Comparison of ENCODE assay signal across 9 cellular contexts in the genomic region with DNA sequence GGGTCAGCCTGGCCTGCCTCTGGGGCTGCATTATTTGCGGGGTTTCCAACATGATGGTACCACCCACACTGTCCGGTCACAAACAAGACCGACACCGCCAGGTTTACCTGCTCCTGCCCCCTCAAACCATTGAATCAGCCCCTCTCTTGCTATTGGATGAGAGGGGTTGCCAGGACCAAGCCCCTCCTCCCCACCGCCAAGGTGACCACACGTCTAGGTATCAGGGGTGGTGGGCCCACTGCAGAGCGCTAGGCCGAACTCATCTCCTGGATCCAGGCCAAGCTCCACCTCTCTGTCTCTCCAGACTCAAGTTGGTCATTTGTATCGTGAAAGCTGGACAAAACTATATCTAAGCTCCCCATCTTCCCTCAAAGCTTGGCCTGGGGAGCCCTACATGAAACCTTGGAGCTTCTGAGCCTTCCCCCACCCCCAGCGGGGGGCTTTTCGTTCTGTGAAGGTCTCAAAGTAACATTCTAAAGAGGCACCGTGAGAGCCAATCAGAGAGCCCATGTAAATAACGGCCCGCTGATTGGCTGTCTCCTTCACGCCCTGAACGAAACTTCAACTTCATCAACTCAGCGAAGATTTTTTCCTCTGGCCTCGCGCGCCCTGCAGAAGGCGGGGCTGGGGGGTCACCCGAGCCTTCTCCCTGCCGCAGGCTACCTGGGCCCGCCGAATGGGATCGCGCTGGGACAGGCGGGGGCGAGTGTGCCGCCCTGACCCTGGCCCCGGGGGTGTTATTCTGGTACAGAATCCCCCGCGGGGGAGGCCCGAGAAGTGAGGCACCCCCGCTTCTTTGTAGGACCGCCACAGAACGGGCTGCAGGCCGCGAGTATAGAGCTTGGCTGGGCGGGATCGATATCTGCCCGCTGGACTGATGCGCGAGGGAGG. TPM values are rescaled to one million over a fixed set of nuclear protein-coding genes. Genes with fewer than 3 reads are reported as not detected.
DNase-seq lines count a peak whose midpoint lies in the region; ATAC-seq and TF ChIP-seq lines count a peak whose summit lies in the region.
"Had no signal": no experiment of that assay in that cellular context is flagged by ENCODE, and none has a peak within 500 bp of the region (broad histone marks: within the 10 kb centered on the region; RNA-seq: fewer than 3 reads in every experiment).

No MANE protein-coding gene starts in this region.

- H3K9me3 Mint-ChIP-seq in neural crest cell = no peaks in the 10 kb centered on the region
- H3K9me3 Mint-ChIP-seq: activated naive CD4-positive, alpha-beta T cell treated with anti-CD3 and anti-CD28 coated beads, Interleukin-2, amount 50 U/mL, for 72 hours had no signal

- H3K27ac ChIP-seq in PC-9 (no peak overlapping the region), upper lobe of left lung (peak overlapping the region in 2 of 4 donors; percentile 4 to 18)

- no peaks in the 10 kb centered on the region for H4K20me1 ChIP-seq in PC-9 (ENCODE audit: insufficient read depth)

- DNase-seq in GM03348 (ENCODE audit: low spot score) (peak; percentile 90), PC-9 (peak; percentile 70 to 81), foreskin melanocyte (peak; percentile 53), neural crest cell (ENCODE audit: low read depth, low spot score) (peak; percentile 69), upper lobe of left lung (peak; percentile 63 to 82), COR-L47 (lab: John Stamatoyannopoulos, UW) (no peak)
- peak; percentile 44 for DNase-seq in activated naive CD4-positive, alpha-beta T cell treated with Interleukin-2 at 50 U/mL for 16 hours

- TF ChIP-seq POLR2A in upper lobe of left lung (IDR thresholded peaks at IDR 0.05) = no peak

- H3K9me3 ChIP-seq in PC-9 (ENCODE audit: insufficient read depth, low read depth) (no peaks in the 10 kb centered on the region), upper lobe of left lung (no peaks in the 10 kb centered on the region)

- peaks cover 20% of the 10 kb centered on the region for H3K27me3 ChIP-seq in PC-9 (ENCODE audit: insufficient read depth, low read depth)
- peaks cover 0 to 36% (median 20%) of the 10 kb centered on the region in 4 donors for H3K27me3 ChIP-seq in upper lobe of left lung

- H3F3A ChIP-seq in PC-9 (ENCODE audit: insufficient read depth, low read depth) = peaks cover 13% of the 10 kb centered on the region; the same call in 1 of the 2 replicates

- H3K4me3 ChIP-seq in PC-9 = peak overlapping the region; percentile 38; the same call in 1 of the 2 replicates
- H3K4me3 ChIP-seq in upper lobe of left lung = peak overlapping the region in 3 of 4 donors; percentile 24 to 45 (median 44)

- POLR2A ChIA-PET in PC-9 (lab: Charles Lee; ENCODE audit: unreplicated experiment) = interaction anchor here (0.6 to 1.1 kb wide), 2 partner anchors 131 to 472 kb away, joined by 4 to 6 read pairs; no protein-coding TSS in a partner anchor

- intact Hi-C loops in PC-9 (cut with micrococcal nuclease; ENCODE audit: unreplicated experiment) = loop anchor here (2.0 kb wide), 1 partner anchor 37 kb away; no protein-coding TSS in a partner anchor

- no peaks in the 10 kb centered on the region for H3K36me3 Mint-ChIP-seq in neural crest cell (ENCODE audit: low read depth)
- H3K36me3 Mint-ChIP-seq: activated naive CD4-positive, alpha-beta T cell treated with anti-CD3 and anti-CD28 coated beads, Interleukin-2, amount 50 U/mL, for 72 hours had no signal

- H3K4me1 Mint-ChIP-seq in neural crest cell = peaks cover 66% of the 10 kb centered on the region

- no peaks in the 10 kb centered on the region for H3K79me2 ChIP-seq in PC-9 (ENCODE audit: low read depth)

- H3K4me3 Mint-ChIP-seq in neural crest cell = peak overlapping the region; percentile 85

- CTCF ChIA-PET in PC-9 (lab: Charles Lee) = interaction anchor here (0.7 to 0.8 kb wide), 2 partner anchors 19 to 35 kb away, joined by 3 to 5 read pairs; no protein-coding TSS in a partner anchor

- BruUV-seq in PC-9 (replicated peaks; lab: Mats Ljungman, UMichigan) = no TSS peak

- peak overlapping the region; percentile 72 for H3K4me2 ChIP-seq in PC-9

- H3K36me3 ChIP-seq in PC-9 (ENCODE audit: low read depth) (no peaks in the 10 kb centered on the region), upper lobe of left lung (no peaks in the 10 kb centered on the region)

- ATAC-seq in HG03060 (IDR thresholded peaks at IDR 0.05; ENCODE audit: low read depth, unreplicated experiment) (peak; percentile 25), upper lobe of left lung (ENCODE audit: low FRiP score in 2 of 2) (peak; percentile 30 to 73)

- TF ChIP-seq EP300 in upper lobe of left lung (IDR thresholded peaks at IDR 0.05) = no peak

- H3K9me2 ChIP-seq in PC-9 (ENCODE audit: insufficient read depth) = no peaks in the 10 kb centered on the region

- no peak for TF ChIP-seq CTCF in PC-9 (conservative IDR thresholded peaks at IDR 0.05)
- TF ChIP-seq CTCF in neural crest cell (conservative IDR thresholded peaks at IDR 0.05) = no peak
- TF ChIP-seq CTCF in upper lobe of left lung (IDR thresholded peaks at IDR 0.05) = no peak

- H3K27ac Mint-ChIP-seq in neural crest cell (ENCODE audit: unreplicated experiment) = peak overlapping the region; percentile 28

- no peak overlapping the region; the same call in 1 of the 2 replicates for H2AFZ ChIP-seq in PC-9

- peaks cover 40% of the 10 kb centered on the region for H3K27me3 Mint-ChIP-seq in neural crest cell (ENCODE audit: low read depth)

- H3K4me1 ChIP-seq in PC-9 (replicated peaks; ENCODE audit: insufficient read depth) = peaks cover 27% of the 10 kb centered on the region
- peaks cover 25 to 35% (median 33%) of the 10 kb centered on the region in 4 donors for H3K4me1 ChIP-seq in upper lobe of left lung

- WGBS in upper lobe of left lung, 2 donors = 16 to 22% methylated on average over 25 to 34 of the region's 44 CpGs

RNA-seq across cellular contexts. Expression of a gene that starts 49.6 kb away (rescaled TPM):
- 0.07 and 0.08 TPM in 2 replicates for total RNA-seq in PC-9 (2021)
- 0.66 and 0.68 TPM in 2 replicates for total RNA-seq in neural crest cell
- total RNA-seq in upper lobe of left lung = under 1 TPM in 3 of 6 donors, not detected in 3; 0.10 to 0.15 (median 0.11) TPM
- total RNA-seq: activated naive CD4-positive, alpha-beta T cell treated with anti-CD3 and anti-CD28 coated beads, Interleukin-2, amount 50 U/mL, for 72 hours had no signal
